ENCODE assay signal across 15 cellular contexts in genomic region chr1:243742814-243743213, GRCh38.
A peak's percentile ranks its signal among the peaks of the same experiment; 100 is the strongest.
DNase-seq lines count a peak whose midpoint lies in the region; ATAC-seq and TF ChIP-seq lines count a peak whose summit lies in the region.
"Had no signal": no experiment of that assay in that cellular context is flagged by ENCODE, and none has a peak within 500 bp of the region (broad histone marks: within the 10 kb centered on the region; RNA-seq: fewer than 3 reads in every experiment).

No MANE protein-coding gene starts in this region.

- no peak overlapping the region for H2AFZ ChIP-seq in IMR-90 (replicated peaks; ENCODE audit: low read length, poor library complexity)
- H2AFZ ChIP-seq: hepatocyte had no signal

- H3K4me3 ChIP-seq in AG10803 (ENCODE audit: low read length) (no peak overlapping the region), IMR-90 (ENCODE audit: insufficient read depth, low read depth, low read length) (no peak overlapping the region)
- H3K4me3 ChIP-seq: hepatocyte had no signal

- POLR2A ChIA-PET in IMR-90 (lab: Charles Lee; ENCODE audit: unreplicated experiment) = no interaction called here

- no peak overlapping the region for H2BK15ac ChIP-seq in IMR-90 (ENCODE audit: low read depth, low read length)

- peaks cover 3% of the 10 kb centered on the region; the same call in 1 of the 2 replicates for H3K9me1 ChIP-seq in IMR-90 (ENCODE audit: insufficient read depth, low read length)

- no peak overlapping the region for H4K5ac ChIP-seq in IMR-90 (ENCODE audit: low read depth, low read length)

- peak; percentile 89 for ATAC-seq in IMR-90 (ENCODE audit: low read depth)
- no peak for ATAC-seq in GM19397 (IDR thresholded peaks at IDR 0.05; ENCODE audit: unreplicated experiment)
- ATAC-seq: stimulated activated naive CD8-positive, alpha-beta T cell treated with anti-CD3 and anti-CD28 coated beads, Interleukin-15, Interleukin-2, amounts not matched to agents 100 U/mL and 50 U/mL, for 24 hours had no signal

- BruUV-seq in IMR-90 (replicated peaks; lab: Mats Ljungman, UMichigan) = no TSS peak

- H3K27me3 Mint-ChIP-seq in chondrocyte (ENCODE audit: low read depth) (no peaks in the 10 kb centered on the region), progenitor cell of endocrine pancreas (no peaks in the 10 kb centered on the region)
- H3K27me3 Mint-ChIP-seq: activated naive CD8-positive, alpha-beta T cell treated with anti-CD3 and anti-CD28 coated beads for 36 hours; CD4-positive, CD25-positive, alpha-beta regulatory T cell; memory B cell had no signal

- intact Hi-C loops in IMR-90 (cut with micrococcal nuclease) = loop anchor here (2.0 kb wide), 1 partner anchor 28 kb away; no protein-coding TSS in a partner anchor

- TF ChIP-seq POLR2A in IMR-90 (IDR thresholded peaks at IDR 0.05; ENCODE audit: low read depth, low read length) = no peak

- H2AK9ac ChIP-seq in IMR-90 (replicated peaks; ENCODE audit: low read depth, low read length, poor library complexity) = no peak overlapping the region

- TF ChIP-seq RAD21 in IMR-90 (IDR thresholded peaks at IDR 0.05; ENCODE audit: low read length) = peak; percentile 17; the same call in 1 of the 2 replicates

- H3K23ac ChIP-seq in IMR-90 (ENCODE audit: low read depth, low read length) = no peak overlapping the region

- no peak overlapping the region for H2BK120ac ChIP-seq in IMR-90 (ENCODE audit: low read depth, low read length)

- H3K27ac Mint-ChIP-seq in chondrocyte (ENCODE audit: unreplicated experiment) (peak overlapping the region; percentile 39), progenitor cell of endocrine pancreas (no peak overlapping the region)
- H3K27ac Mint-ChIP-seq: activated naive CD8-positive, alpha-beta T cell treated with anti-CD3 and anti-CD28 coated beads for 36 hours; memory B cell had no signal

- no peak overlapping the region for H3K14ac ChIP-seq in IMR-90 (replicated peaks; ENCODE audit: low read depth, low read length)

- no peak overlapping the region for H3K9ac ChIP-seq in IMR-90 (ENCODE audit: low read depth, low read length)

- H3K27me3 ChIP-seq in IMR-90 (ENCODE audit: control insufficient read depth, insufficient read depth, low read length) = no peaks in the 10 kb centered on the region
- H3K27me3 ChIP-seq: hepatocyte had no signal

- H3K9me3 Mint-ChIP-seq in chondrocyte (ENCODE audit: low read depth) = no peaks in the 10 kb centered on the region
- peaks cover 9% of the 10 kb centered on the region for H3K9me3 Mint-ChIP-seq in progenitor cell of endocrine pancreas (ENCODE audit: low read depth)
- H3K9me3 Mint-ChIP-seq: activated naive CD8-positive, alpha-beta T cell treated with anti-CD3 and anti-CD28 coated beads for 36 hours; memory B cell had no signal

- H3K4me1 Mint-ChIP-seq in chondrocyte (ENCODE audit: low read depth) (peaks cover 49% of the 10 kb centered on the region), progenitor cell of endocrine pancreas (ENCODE audit: low read depth) (peaks cover 17% of the 10 kb centered on the region)

- no CpG with 5 or more reads among the region's 3 CpGs for WGBS in IMR-90 (ENCODE audit: extremely low coverage in 2 of 2, insufficient read length in 1 of 2), 2 experiments

- H3K36me3 Mint-ChIP-seq in chondrocyte (ENCODE audit: low read depth) = peaks cover 1% of the 10 kb centered on the region
- peaks cover 5% of the 10 kb centered on the region for H3K36me3 Mint-ChIP-seq in progenitor cell of endocrine pancreas (ENCODE audit: insufficient read depth)

- H3K9me3 ChIP-seq in IMR-90 (ENCODE audit: control insufficient read depth, insufficient read depth, low read length) = no peaks in the 10 kb centered on the region

- in situ Hi-C loops in IMR-90 (cut with MboI; ENCODE audit: low sequenced_read_pairs) = loop anchor here (25.0 kb wide), 1 partner anchor 519 kb away; no protein-coding TSS in a partner anchor

- no peak overlapping the region for H4K91ac ChIP-seq in IMR-90 (ENCODE audit: insufficient read depth, low read depth, low read length)

- no peak overlapping the region; the same call in 1 of the 2 replicates for H3K56ac ChIP-seq in IMR-90 (ENCODE audit: extremely low read depth, insufficient read depth, low read length)

- dilution Hi-C loops in IMR-90 (cut with HindIII; ENCODE audit: low sequenced_read_pairs, unreplicated experiment) = no loop called here

- CTCF ChIA-PET in IMR-90 (lab: Yijun Ruan, JAX) = interaction anchor here (0.6 to 0.7 kb wide), 2 partner anchors 139 to 260 kb away, joined by 3 read pairs; no protein-coding TSS in a partner anchor

- H4K20me1 ChIP-seq in IMR-90 (ENCODE audit: insufficient read depth, low read length) = no peaks in the 10 kb centered on the region

- peaks cover 17% of the 10 kb centered on the region for H3K4me1 ChIP-seq in IMR-90 (ENCODE audit: control insufficient read depth, insufficient read depth, low read length)

- no peak overlapping the region for H2BK20ac ChIP-seq in IMR-90 (ENCODE audit: low read depth, low read length)

- H3K4ac ChIP-seq in IMR-90 (ENCODE audit: low read depth, low read length) = no peak overlapping the region

- no peak overlapping the region for H3K18ac ChIP-seq in IMR-90 (ENCODE audit: low read depth, low read length)

- H2AK5ac ChIP-seq in IMR-90 (ENCODE audit: low read depth, low read length) = no peak overlapping the region

- no peak overlapping the region for H3K27ac ChIP-seq in IMR-90 (ENCODE audit: insufficient read depth, low read length)
- H3K27ac ChIP-seq: hepatocyte had no signal

- H3K4me2 ChIP-seq in IMR-90 (ENCODE audit: low read depth, low read length) = peak overlapping the region; percentile 29; the same call in 1 of the 2 replicates
- H3K4me2 ChIP-seq: hepatocyte had no signal

- peak overlapping the region; percentile 77 for H2BK5ac ChIP-seq in IMR-90 (ENCODE audit: low read depth, low read length, poor library complexity, severe bottlenecking)

- no peak overlapping the region for H3K4me3 Mint-ChIP-seq in chondrocyte (ENCODE audit: unreplicated experiment)
- no peak overlapping the region for H3K4me3 Mint-ChIP-seq in progenitor cell of endocrine pancreas (ENCODE audit: low read depth)
- H3K4me3 Mint-ChIP-seq: activated naive CD8-positive, alpha-beta T cell treated with anti-CD3 and anti-CD28 coated beads for 36 hours; CD4-positive, CD25-positive, alpha-beta regulatory T cell; memory B cell had no signal

- no peaks in the 10 kb centered on the region for H3K36me3 ChIP-seq in IMR-90 (ENCODE audit: control insufficient read depth, insufficient read depth, low read length)

- no peak overlapping the region; a peak in 1 of 4 replicates for H4K8ac ChIP-seq in IMR-90 (ENCODE audit: low read depth in 2 of 2, low read length in 2 of 2)

- H3K79me1 ChIP-seq in IMR-90 (ENCODE audit: low read depth in 1 of 2, low read length in 2 of 2) = peaks cover 14 to 55% of the 10 kb centered on the region in 2 experiments

- DNase-seq in AG10803 (ENCODE audit: low read depth) (peak; percentile 73), IMR-90 (peak; percentile 96), chondrocyte (ENCODE audit: low spot score) (no peak), kidney tubule cell (ENCODE audit: low spot score) (peak; percentile 65), DMS153 treated with DMSO at 0.1 percent for 48 hours (lab: John Stamatoyannopoulos, UW; ENCODE audit: unreplicated experiment) (no peak), GM19240 (ENCODE audit: insufficient read length, low spot score) (no peak), progenitor cell of endocrine pancreas (ENCODE audit: low spot score, unreplicated experiment) (no peak)
- DNase-seq: activated naive CD8-positive, alpha-beta T cell treated with anti-CD3 and anti-CD28 coated beads for 36 hours; CD4-positive, CD25-positive, alpha-beta regulatory T cell; effector CD4-positive, alpha-beta T cell; SHP77; stimulated activated naive CD8-positive, alpha-beta T cell treated with anti-CD3 and anti-CD28 coated beads, Interleukin-15, Interleukin-2, amounts not matched to agents 100 U/mL and 50 U/mL, for 24 hours had no signal

- TF ChIP-seq CTCF in AG10803 (conservative IDR thresholded peaks at IDR 0.05; ENCODE audit: low read length) (no peak), IMR-90 (conservative IDR thresholded peaks at IDR 0.05; ENCODE audit: low read depth, low read length) (no peak), chondrocyte (IDR thresholded peaks at IDR 0.05) (no peak), progenitor cell of endocrine pancreas (IDR thresholded peaks at IDR 0.05; ENCODE audit: unreplicated experiment) (no peak)

TF ChIP-seq in IMR-90, 13 proteins besides CTCF, POLR2A, EP300 and RAD21:
- TF ChIP-seq FOS (IDR thresholded peaks at IDR 0.05; ENCODE audit: low read depth, low read length) (peak; percentile 59; the same call in 1 of the 2 replicates), CEBPB (IDR thresholded peaks at IDR 0.05; ENCODE audit: low read depth, low read length) (peak; percentile 74), SMC3 (IDR thresholded peaks at IDR 0.05; ENCODE audit: low read depth, low read length) (no peak)

Comparison
In these comparisons a context has a peak if more than half of its experiments do, and no peak if none do; other contexts are left out.
1. DNase-seq: peak in AG10803 (single experiment), IMR-90 (single experiment) and kidney tubule cell (single experiment); none in chondrocyte (single experiment), DMS153 treated with DMSO at 0.1 percent for 48 hours (single experiment), GM19240 (single experiment) and progenitor cell of endocrine pancreas (single experiment).